In the genomic region with DNA sequence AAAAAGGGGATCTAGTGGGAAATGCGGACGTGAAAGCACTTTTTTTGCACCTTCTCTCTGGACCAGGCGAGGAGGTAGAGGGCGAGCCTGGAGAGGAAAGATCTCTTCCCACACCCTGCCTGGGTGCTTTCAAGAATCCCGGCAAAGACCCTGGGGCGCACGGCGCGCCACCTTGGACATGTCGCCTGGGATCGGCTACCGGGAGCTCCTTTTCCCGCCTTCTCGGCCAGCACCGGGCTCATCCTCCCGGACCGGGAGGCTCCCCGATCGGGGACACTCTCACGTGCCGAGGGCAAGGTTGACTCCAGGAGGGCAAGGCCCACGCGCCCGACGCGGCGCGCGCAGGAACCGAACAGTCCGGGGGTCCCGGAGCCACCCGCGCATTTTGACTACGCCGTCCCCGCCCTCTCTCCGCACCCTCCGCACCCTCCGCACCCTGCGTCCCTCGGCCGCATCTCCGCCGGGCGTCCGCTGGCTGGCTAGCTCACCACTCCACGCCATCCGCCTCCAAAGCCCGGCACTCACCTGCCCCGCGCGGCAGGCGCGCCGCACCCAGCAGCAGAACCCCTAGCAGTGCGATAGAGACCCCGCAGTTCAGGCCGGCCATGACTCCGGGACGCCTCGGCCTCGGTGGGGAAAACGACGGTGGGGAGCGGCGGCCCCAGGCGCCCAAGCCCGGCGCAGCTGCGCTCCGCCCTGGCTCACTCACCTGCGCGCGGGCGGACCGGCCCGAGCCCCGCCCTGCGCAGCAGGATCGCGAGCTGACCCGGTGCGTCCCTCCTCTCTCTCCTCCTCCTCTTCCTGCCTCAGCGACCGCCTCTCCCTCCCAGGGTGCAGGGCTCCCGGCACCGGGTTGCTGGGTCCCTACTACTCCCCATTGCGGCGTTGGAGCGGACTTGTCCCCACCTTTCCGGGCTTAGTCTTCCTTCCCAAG, we compare ENCODE assay signal across 1 cellular context.
TF ChIP-seq lines count a peak whose summit lies in the region.

A gene with protein sequence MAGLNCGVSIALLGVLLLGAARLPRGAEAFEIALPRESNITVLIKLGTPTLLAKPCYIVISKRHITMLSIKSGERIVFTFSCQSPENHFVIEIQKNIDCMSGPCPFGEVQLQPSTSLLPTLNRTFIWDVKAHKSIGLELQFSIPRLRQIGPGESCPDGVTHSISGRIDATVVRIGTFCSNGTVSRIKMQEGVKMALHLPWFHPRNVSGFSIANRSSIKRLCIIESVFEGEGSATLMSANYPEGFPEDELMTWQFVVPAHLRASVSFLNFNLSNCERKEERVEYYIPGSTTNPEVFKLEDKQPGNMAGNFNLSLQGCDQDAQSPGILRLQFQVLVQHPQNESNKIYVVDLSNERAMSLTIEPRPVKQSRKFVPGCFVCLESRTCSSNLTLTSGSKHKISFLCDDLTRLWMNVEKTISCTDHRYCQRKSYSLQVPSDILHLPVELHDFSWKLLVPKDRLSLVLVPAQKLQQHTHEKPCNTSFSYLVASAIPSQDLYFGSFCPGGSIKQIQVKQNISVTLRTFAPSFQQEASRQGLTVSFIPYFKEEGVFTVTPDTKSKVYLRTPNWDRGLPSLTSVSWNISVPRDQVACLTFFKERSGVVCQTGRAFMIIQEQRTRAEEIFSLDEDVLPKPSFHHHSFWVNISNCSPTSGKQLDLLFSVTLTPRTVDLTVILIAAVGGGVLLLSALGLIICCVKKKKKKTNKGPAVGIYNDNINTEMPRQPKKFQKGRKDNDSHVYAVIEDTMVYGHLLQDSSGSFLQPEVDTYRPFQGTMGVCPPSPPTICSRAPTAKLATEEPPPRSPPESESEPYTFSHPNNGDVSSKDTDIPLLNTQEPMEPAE (minus strand): TSS at position 698 of the 934 bp plus-strand sequence. CDS start 91 bp downstream, at position 607.

TF ChIP-seq in SK-N-SH treated with all-trans-retinoic acid at 6 μM for 48 hours, 23 proteins besides CTCF, POLR2A, EP300 and RAD21 (continued from another document):
- TF ChIP-seq, protein P1, sequence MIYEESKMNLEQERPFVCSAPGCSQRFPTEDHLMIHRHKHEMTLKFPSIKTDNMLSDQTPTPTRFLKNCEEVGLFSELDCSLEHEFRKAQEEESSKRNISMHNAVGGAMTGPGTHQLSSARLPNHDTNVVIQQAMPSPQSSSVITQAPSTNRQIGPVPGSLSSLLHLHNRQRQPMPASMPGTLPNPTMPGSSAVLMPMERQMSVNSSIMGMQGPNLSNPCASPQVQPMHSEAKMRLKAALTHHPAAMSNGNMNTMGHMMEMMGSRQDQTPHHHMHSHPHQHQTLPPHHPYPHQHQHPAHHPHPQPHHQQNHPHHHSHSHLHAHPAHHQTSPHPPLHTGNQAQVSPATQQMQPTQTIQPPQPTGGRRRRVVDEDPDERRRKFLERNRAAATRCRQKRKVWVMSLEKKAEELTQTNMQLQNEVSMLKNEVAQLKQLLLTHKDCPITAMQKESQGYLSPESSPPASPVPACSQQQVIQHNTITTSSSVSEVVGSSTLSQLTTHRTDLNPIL (CRISPR knock-in tag; IDR thresholded peaks at IDR 0.05; ENCODE audit: low read depth) = no peak
- TF ChIP-seq, protein P2, sequence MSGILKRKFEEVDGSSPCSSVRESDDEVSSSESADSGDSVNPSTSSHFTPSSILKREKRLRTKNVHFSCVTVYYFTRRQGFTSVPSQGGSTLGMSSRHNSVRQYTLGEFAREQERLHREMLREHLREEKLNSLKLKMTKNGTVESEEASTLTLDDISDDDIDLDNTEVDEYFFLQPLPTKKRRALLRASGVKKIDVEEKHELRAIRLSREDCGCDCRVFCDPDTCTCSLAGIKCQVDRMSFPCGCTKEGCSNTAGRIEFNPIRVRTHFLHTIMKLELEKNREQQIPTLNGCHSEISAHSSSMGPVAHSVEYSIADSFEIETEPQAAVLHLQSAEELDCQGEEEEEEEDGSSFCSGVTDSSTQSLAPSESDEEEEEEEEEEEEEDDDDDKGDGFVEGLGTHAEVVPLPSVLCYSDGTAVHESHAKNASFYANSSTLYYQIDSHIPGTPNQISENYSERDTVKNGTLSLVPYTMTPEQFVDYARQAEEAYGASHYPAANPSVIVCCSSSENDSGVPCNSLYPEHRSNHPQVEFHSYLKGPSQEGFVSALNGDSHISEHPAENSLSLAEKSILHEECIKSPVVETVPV (CRISPR knock-in tag; IDR thresholded peaks at IDR 0.05) = no peak
